Comparison of ENCODE assay signal across 20 cellular contexts in the genomic region with DNA sequence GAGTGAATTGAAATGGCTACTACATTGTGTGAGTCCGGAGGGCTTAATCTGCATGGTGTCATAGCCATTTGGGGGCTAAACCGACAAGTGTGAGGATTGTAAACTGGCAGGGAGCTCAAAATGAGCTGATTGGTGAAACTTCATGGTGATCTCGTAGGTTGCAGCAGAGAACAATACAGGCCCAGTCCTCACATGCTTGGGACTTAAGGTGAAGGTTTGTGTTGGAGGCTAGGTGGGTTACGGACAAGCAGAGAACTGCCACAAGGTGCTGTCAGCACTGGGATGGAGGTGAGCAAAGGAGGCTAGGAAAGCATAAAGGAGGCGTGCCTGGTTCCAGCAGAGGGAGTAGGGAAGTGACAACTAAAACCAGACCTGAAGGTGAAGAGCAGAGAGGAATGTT.
"Had no signal": no experiment of that assay in that cellular context is flagged by ENCODE, and none has a peak within 500 bp of the region (broad histone marks: within the 10 kb centered on the region; RNA-seq: fewer than 3 reads in every experiment).

No MANE protein-coding gene starts in this region.

- H3K9me3 Mint-ChIP-seq: immature natural killer cell; naive thymus-derived CD4-positive, alpha-beta T cell; stimulated activated naive B cell treated with anti-CD40 and anti-IgM and Interleukin-4, amounts not matched to agents 10 μg/mL and 1 μg/mL and 100 μg/mL, for 72 hours; stimulated activated naive CD8-positive, alpha-beta T cell treated with anti-CD3 and anti-CD28 coated beads, Interleukin-15, amount 100 ng/mL, for 72 hours had no signal

- H3K4me1 ChIP-seq: gastroesophageal sphincter, testis, tibial nerve, upper lobe of right lung, vagina had no signal

- H3K36me3 ChIP-seq: gastroesophageal sphincter, right atrium auricular region, tibial nerve, upper lobe of right lung, vagina had no signal

- H3K27ac ChIP-seq: coronary artery, gastroesophageal sphincter, neutrophil, right atrium auricular region, testis, tibial nerve, upper lobe of right lung, vagina had no signal

- H3K4me3 ChIP-seq: coronary artery, gastroesophageal sphincter, right atrium auricular region, testis, tibial nerve, upper lobe of right lung, vagina had no signal

- ATAC-seq: esophagus mucosa; gastroesophageal sphincter; left cardiac atrium; left ventricle myocardium superior; naive thymus-derived CD4-positive, alpha-beta T cell; stimulated activated naive B cell treated with anti-CD40 and anti-IgM and Interleukin-4, amounts not matched to agents 10 μg/mL and 1 μg/mL and 100 μg/mL, for 72 hours; stimulated activated naive CD8-positive, alpha-beta T cell treated with anti-CD3 and anti-CD28 coated beads, Interleukin-15, amount 100 ng/mL, for 72 hours; upper lobe of right lung had no signal

- H3K9me3 ChIP-seq: gastroesophageal sphincter, neutrophil, right atrium auricular region, testis, tibial nerve, upper lobe of right lung, vagina had no signal

- H3K27me3 Mint-ChIP-seq: naive thymus-derived CD4-positive, alpha-beta T cell; stimulated activated naive B cell treated with anti-CD40 and anti-IgM and Interleukin-4, amounts not matched to agents 10 μg/mL and 1 μg/mL and 100 μg/mL, for 72 hours; stimulated activated naive CD8-positive, alpha-beta T cell treated with anti-CD3 and anti-CD28 coated beads, Interleukin-15, amount 100 ng/mL, for 72 hours had no signal

- DNase-seq: effector CD4-positive, alpha-beta T cell; glutamatergic neuron; immature natural killer cell; kidney; left cardiac atrium; left ventricle myocardium superior; naive thymus-derived CD4-positive, alpha-beta T cell; stimulated activated CD4-positive, alpha-beta T cell treated with anti-CD3 and anti-CD28 coated beads, Interleukin-4, amount 100 ng/mL, for 24 hours; stimulated activated naive B cell treated with anti-CD40 and anti-IgM and Interleukin-4, amounts not matched to agents 10 μg/mL and 1 μg/mL and 100 μg/mL, for 72 hours; stimulated activated naive CD8-positive, alpha-beta T cell treated with anti-CD3 and anti-CD28 coated beads, Interleukin-15, amount 100 ng/mL, for 72 hours; testis; upper lobe of right lung had no signal

- H3K27ac Mint-ChIP-seq: immature natural killer cell; stimulated activated naive B cell treated with anti-CD40 and anti-IgM and Interleukin-4, amounts not matched to agents 10 μg/mL and 1 μg/mL and 100 μg/mL, for 72 hours; stimulated activated naive CD8-positive, alpha-beta T cell treated with anti-CD3 and anti-CD28 coated beads, Interleukin-15, amount 100 ng/mL, for 72 hours had no signal

- H3K4me1 Mint-ChIP-seq: stimulated activated naive CD8-positive, alpha-beta T cell treated with anti-CD3 and anti-CD28 coated beads, Interleukin-15, amount 100 ng/mL, for 72 hours had no signal

- H3K4me3 Mint-ChIP-seq: immature natural killer cell; naive thymus-derived CD4-positive, alpha-beta T cell; stimulated activated naive B cell treated with anti-CD40 and anti-IgM and Interleukin-4, amounts not matched to agents 10 μg/mL and 1 μg/mL and 100 μg/mL, for 72 hours; stimulated activated naive CD8-positive, alpha-beta T cell treated with anti-CD3 and anti-CD28 coated beads, Interleukin-15, amount 100 ng/mL, for 72 hours had no signal

- H3K27me3 ChIP-seq: gastroesophageal sphincter, neutrophil, right atrium auricular region, testis, tibial nerve, upper lobe of right lung, vagina had no signal

- FAIRE-seq: endometrium, kidney had no signal
